Comparison of ENCODE assay signal across 29 cellular contexts in genomic region chr14:22739423-22739822, GRCh38. TPM values are rescaled to one million over a fixed set of nuclear protein-coding genes. Genes with fewer than 3 reads are reported as not detected.
DNase-seq lines count a peak whose midpoint lies in the region; TF ChIP-seq lines count a peak whose summit lies in the region.
"Had no signal": no experiment of that assay in that cellular context is flagged by ENCODE, and none has a peak within 500 bp of the region (broad histone marks: within the 10 kb centered on the region; RNA-seq: fewer than 3 reads in every experiment).

No MANE protein-coding gene starts in this region.

- intact Hi-C loops in activated T-helper 1 cell treated with anti-CD3 and anti-CD28 coated beads, Interleukin-12 subunit alpha, Interleukin-12 subunit beta, Interleukin-2, Interleukin-4 antibody, amounts not matched to agents 30 ng/mL and 10 ng/mL and 1 ng/mL, durations not matched to agents 14 hours and 24 hours and 36 hours (cut with micrococcal nuclease) = loop anchor here (2.0 kb wide), 1 partner anchor 17 kb away; no protein-coding TSS in a partner anchor
- intact Hi-C loops in stomach (cut with DNase I; ENCODE audit: low total_unique reads) = no loop called here

- TF ChIP-seq CTCF in endodermal cell (conservative IDR thresholded peaks at IDR 0.05) (no peak), osteocyte (IDR thresholded peaks at IDR 0.05) (no peak), BE2C (IDR thresholded peaks at IDR 0.05; ENCODE audit: low read depth, low read length) (no peak), stomach (IDR thresholded peaks at IDR 0.05) (no peak)

- peaks cover 27% of the 10 kb centered on the region for H3K4me1 Mint-ChIP-seq in activated T-helper 1 cell treated with anti-CD3 and anti-CD28 coated beads, Interleukin-12 subunit alpha, Interleukin-12 subunit beta, Interleukin-2, Interleukin-4 antibody, amounts not matched to agents 30 ng/mL and 10 ng/mL and 1 ng/mL, durations not matched to agents 14 hours and 24 hours and 36 hours (ENCODE audit: low read depth)
- peaks cover 21% of the 10 kb centered on the region for H3K4me1 Mint-ChIP-seq in endodermal cell
- no peaks in the 10 kb centered on the region for H3K4me1 Mint-ChIP-seq in osteocyte (ENCODE audit: unreplicated experiment)

- H3K36me3 ChIP-seq in endodermal cell (ENCODE audit: control insufficient read depth, insufficient read depth, low read length) (no peaks in the 10 kb centered on the region), BE2C (no peaks in the 10 kb centered on the region), stomach (no peaks in the 10 kb centered on the region)
- H3K36me3 ChIP-seq: HAP-1 had no signal

- WGBS in endodermal cell (ENCODE audit: insufficient coverage in 1 of 2, insufficient read length in 1 of 2), 2 experiments = 69% methylated on average over 1 of the region's 1 CpG; no CpG with 5 or more reads in 1 of the 2 experiments
- 17 to 50% (median 45%) methylated on average over 1 of the region's 1 CpG for WGBS in stomach, 5 donors

- no peak for TF ChIP-seq POLR2A in stomach (IDR thresholded peaks at IDR 0.05)

- H3K4me1 ChIP-seq in endodermal cell (ENCODE audit: control insufficient read depth, insufficient read depth, low read length) (peaks cover 9% of the 10 kb centered on the region), BE2C (no peaks in the 10 kb centered on the region), stomach (no peaks in the 10 kb centered on the region)
- H3K4me1 ChIP-seq: A549, HAP-1 had no signal

- peaks cover 5% of the 10 kb centered on the region for H3K9me3 Mint-ChIP-seq in activated T-helper 1 cell treated with anti-CD3 and anti-CD28 coated beads, Interleukin-12 subunit alpha, Interleukin-12 subunit beta, Interleukin-2, Interleukin-4 antibody, amounts not matched to agents 30 ng/mL and 10 ng/mL and 1 ng/mL, durations not matched to agents 14 hours and 24 hours and 36 hours
- H3K9me3 Mint-ChIP-seq in endodermal cell (peaks cover 29% of the 10 kb centered on the region), osteocyte (ENCODE audit: unreplicated experiment) (no peaks in the 10 kb centered on the region)
- H3K9me3 Mint-ChIP-seq: CD8-positive, alpha-beta T cell; IgD-negative memory B cell had no signal

- H3K36me3 Mint-ChIP-seq in activated T-helper 1 cell treated with anti-CD3 and anti-CD28 coated beads, Interleukin-12 subunit alpha, Interleukin-12 subunit beta, Interleukin-2, Interleukin-4 antibody, amounts not matched to agents 30 ng/mL and 10 ng/mL and 1 ng/mL, durations not matched to agents 14 hours and 24 hours and 36 hours (ENCODE audit: low read depth) = peaks cover 6% of the 10 kb centered on the region
- peaks cover 4% of the 10 kb centered on the region for H3K36me3 Mint-ChIP-seq in endodermal cell (ENCODE audit: low read depth)
- H3K36me3 Mint-ChIP-seq in osteocyte (ENCODE audit: unreplicated experiment) = no peaks in the 10 kb centered on the region
- H3K36me3 Mint-ChIP-seq: CD8-positive, alpha-beta T cell had no signal

- H3K4me3 ChIP-seq in endodermal cell (ENCODE audit: low read length) = peak overlapping the region; percentile 47
- H3K4me3 ChIP-seq in BE2C (ENCODE audit: low read depth, low read length) = no peak overlapping the region
- H3K4me3 ChIP-seq in stomach = no peak overlapping the region
- H3K4me3 ChIP-seq: A549, GM12878, HAP-1 had no signal

- H3K27me3 Mint-ChIP-seq in activated T-helper 1 cell treated with anti-CD3 and anti-CD28 coated beads, Interleukin-12 subunit alpha, Interleukin-12 subunit beta, Interleukin-2, Interleukin-4 antibody, amounts not matched to agents 30 ng/mL and 10 ng/mL and 1 ng/mL, durations not matched to agents 14 hours and 24 hours and 36 hours (ENCODE audit: insufficient read depth) = peaks cover 5% of the 10 kb centered on the region
- peaks cover 3% of the 10 kb centered on the region for H3K27me3 Mint-ChIP-seq in endodermal cell (ENCODE audit: insufficient read depth)
- peaks cover 17% of the 10 kb centered on the region for H3K27me3 Mint-ChIP-seq in osteocyte (ENCODE audit: unreplicated experiment)
- H3K27me3 Mint-ChIP-seq: IgD-negative memory B cell had no signal

- no peak for TF ChIP-seq EP300 in stomach (IDR thresholded peaks at IDR 0.05)

- no peak overlapping the region for H3K9ac ChIP-seq in endodermal cell (ENCODE audit: extremely low read depth, low read length, poor library complexity, severe bottlenecking)

- H3K27ac Mint-ChIP-seq in activated T-helper 1 cell treated with anti-CD3 and anti-CD28 coated beads, Interleukin-12 subunit alpha, Interleukin-12 subunit beta, Interleukin-2, Interleukin-4 antibody, amounts not matched to agents 30 ng/mL and 10 ng/mL and 1 ng/mL, durations not matched to agents 14 hours and 24 hours and 36 hours = peak overlapping the region; percentile 10
- peak overlapping the region; percentile 18 for H3K27ac Mint-ChIP-seq in endodermal cell
- H3K27ac Mint-ChIP-seq in osteocyte (ENCODE audit: unreplicated experiment) = no peak overlapping the region
- H3K27ac Mint-ChIP-seq: CD8-positive, alpha-beta T cell; HFFc6 had no signal

- H3K27me3 ChIP-seq in endodermal cell (ENCODE audit: control insufficient read depth, insufficient read depth, low read length, poor library complexity, severe bottlenecking) (no peaks in the 10 kb centered on the region), BE2C (no peaks in the 10 kb centered on the region), stomach (no peaks in the 10 kb centered on the region)

- no peak overlapping the region for H3K4me3 Mint-ChIP-seq in activated T-helper 1 cell treated with anti-CD3 and anti-CD28 coated beads, Interleukin-12 subunit alpha, Interleukin-12 subunit beta, Interleukin-2, Interleukin-4 antibody, amounts not matched to agents 30 ng/mL and 10 ng/mL and 1 ng/mL, durations not matched to agents 14 hours and 24 hours and 36 hours
- no peak overlapping the region for H3K4me3 Mint-ChIP-seq in endodermal cell
- no peak overlapping the region for H3K4me3 Mint-ChIP-seq in osteocyte (ENCODE audit: unreplicated experiment)
- H3K4me3 Mint-ChIP-seq: CD8-positive, alpha-beta T cell; HFFc6; IgD-negative memory B cell had no signal

- DNase-seq in activated T-helper 1 cell treated with anti-CD3 and anti-CD28 coated beads, Interleukin-12 subunit alpha, Interleukin-12 subunit beta, Interleukin-2, Interleukin-4 antibody, amounts not matched to agents 30 ng/mL and 10 ng/mL and 1 ng/mL, durations not matched to agents 14 hours and 24 hours and 36 hours (ENCODE audit: low spot score) = no peak
- no peak for DNase-seq in endodermal cell
- peak; percentile 77 for DNase-seq in glomerular endothelial cell (ENCODE audit: extremely low read depth, low read depth, low spot score)
- DNase-seq in osteocyte (ENCODE audit: extremely low spot score, unreplicated experiment) = peak; percentile 17
- no peak for DNase-seq in BE2C
- DNase-seq in stimulated activated CD4-positive, alpha-beta T cell treated with anti-CD3 and anti-CD28 coated beads, Interleukin-1b, Interleukin-23, amount 100 ng/mL, for 48 hours = no peak
- no peak for DNase-seq in stomach
- DNase-seq in GM19240 (ENCODE audit: insufficient read length, low spot score) = no peak
- DNase-seq: Caco-2; CD8-positive, alpha-beta T cell; DMS79; EL; GDM1; GOT3; HFFc6; NCI-H1048; NCI-H1417; NCI-H1694; NCI-H2081; NCI-H2227 treated with DMSO at 0.1 percent for 48 hours; NCI-H510A; NCI-H69; Right ventricle myocardium superior; RPMI8226 had no signal

- H3K27ac ChIP-seq in endodermal cell (ENCODE audit: low read depth, low read length) = no peak overlapping the region
- H3K27ac ChIP-seq in stomach = no peak overlapping the region
- H3K27ac ChIP-seq: A549, C4-2B had no signal

- H3K9me3 ChIP-seq in endodermal cell (ENCODE audit: control insufficient read depth, low read length) (peaks cover 20% of the 10 kb centered on the region), BE2C (no peaks in the 10 kb centered on the region), stomach (no peaks in the 10 kb centered on the region)
- H3K9me3 ChIP-seq: HAP-1 had no signal

RNA-seq across cellular contexts. Expression of gene OXA1L, which starts 27.1 kb away (rescaled TPM):
- total RNA-seq in activated T-helper 1 cell treated with anti-CD3 and anti-CD28 coated beads, Interleukin-12 subunit alpha, Interleukin-12 subunit beta, Interleukin-2, Interleukin-4 antibody, amounts not matched to agents 30 ng/mL and 10 ng/mL and 1 ng/mL, durations not matched to agents 14 hours and 24 hours and 36 hours = 125 and 127 TPM in 2 replicates
- total RNA-seq in endodermal cell = 100 to 1,000 TPM; 114 TPM
- 126 TPM for polyA plus RNA-seq in endodermal cell (2013, experiment 1 of 2)
- 96.0 TPM for polyA plus RNA-seq in endodermal cell (2013, experiment 2 of 2)
- 136 and 203 TPM in 2 replicates for total RNA-seq in glomerular endothelial cell
- total RNA-seq in osteocyte = 114 and 122 TPM in 2 replicates
- 147 TPM for polyA plus RNA-seq in BE2C (2012; ENCODE audit: insufficient read depth, insufficient read length, low read depth)
- total RNA-seq in stomach = 100 to 1,000 TPM in 1 of 5 donors, 10 to 100 TPM in 4; 46.7 to 119 (median 58.6) TPM
- polyA plus RNA-seq in stomach = 100 to 1,000 TPM in 1 of 3 donors, 10 to 100 TPM in 2; 81.9 to 116 (median 97.9) TPM

Comparison
In these comparisons a context has a peak if more than half of its experiments do, and no peak if none do; other contexts are left out.
1. DNase-seq: peak in glomerular endothelial cell (single experiment) and osteocyte (single experiment); none in activated T-helper 1 cell treated with anti-CD3 and anti-CD28 coated beads, Interleukin-12 subunit alpha, Interleukin-12 subunit beta, Interleukin-2, Interleukin-4 antibody, amounts not matched to agents 30 ng/mL and 10 ng/mL and 1 ng/mL, durations not matched to agents 14 hours and 24 hours and 36 hours (single experiment), endodermal cell (single experiment), BE2C (single experiment), stimulated activated CD4-positive, alpha-beta T cell treated with anti-CD3 and anti-CD28 coated beads, Interleukin-1b, Interleukin-23, amount 100 ng/mL, for 48 hours (single experiment), stomach (single experiment) and GM19240 (single experiment).